Comparison of ENCODE assay signal across 1 cellular context in the genomic region with DNA sequence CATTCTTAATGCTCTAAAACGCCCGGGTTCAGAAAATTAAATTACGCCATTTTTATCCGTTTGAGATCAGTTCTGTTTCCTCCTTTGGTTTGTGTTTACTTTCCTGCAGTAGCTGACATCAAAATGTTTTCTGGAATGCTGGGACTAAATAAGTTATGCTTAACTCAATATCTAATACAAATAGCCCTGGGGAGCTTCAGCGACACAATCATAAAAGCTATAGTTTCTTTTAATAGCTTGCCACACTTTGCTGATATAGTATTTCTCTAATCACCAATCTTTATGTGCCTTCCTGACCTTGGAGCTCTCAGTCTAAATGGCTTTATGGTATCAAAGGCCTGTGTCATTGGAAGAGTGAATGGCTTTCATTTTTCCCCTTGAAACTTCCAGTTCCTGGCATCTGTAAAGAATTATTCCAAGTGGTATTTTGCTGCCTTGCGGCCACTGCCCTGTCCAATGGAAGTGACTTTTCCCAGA.
A peak's percentile ranks its signal among the peaks of the same experiment; 100 is the strongest.
TF ChIP-seq lines count a peak whose summit lies in the region.

No MANE protein-coding gene starts in this region.

TF ChIP-seq in SK-N-SH treated with all-trans-retinoic acid at 6 μM for 48 hours, 23 proteins besides CTCF, POLR2A, EP300 and RAD21 (continued from another document):
- TF ChIP-seq TOX (CRISPR knock-in tag; IDR thresholded peaks at IDR 0.05; ENCODE audit: borderline replicate concordance) (no peak), ZC3H10 (CRISPR knock-in tag; IDR thresholded peaks at IDR 0.05) (peak; percentile 3; the same call in 1 of the 2 replicates), TCF4 (CRISPR knock-in tag; IDR thresholded peaks at IDR 0.05; ENCODE audit: borderline replicate concordance) (peak; percentile 99), OSR1 (CRISPR knock-in tag; IDR thresholded peaks at IDR 0.05) (no peak), ZNF70 (CRISPR knock-in tag; IDR thresholded peaks at IDR 0.05) (peak; percentile 74; the same call in 1 of the 2 replicates), RARB (CRISPR knock-in tag; IDR thresholded peaks at IDR 0.05) (peak; percentile 39; the same call in 1 of the 2 replicates), BACH2 (CRISPR knock-in tag; IDR thresholded peaks at IDR 0.05; ENCODE audit: borderline replicate concordance) (peak; percentile 57; the same call in 1 of the 2 replicates), ZFP3 (CRISPR knock-in tag; IDR thresholded peaks at IDR 0.05) (no peak; the same call in 1 of the 2 replicates)
- TF ChIP-seq, protein P1, sequence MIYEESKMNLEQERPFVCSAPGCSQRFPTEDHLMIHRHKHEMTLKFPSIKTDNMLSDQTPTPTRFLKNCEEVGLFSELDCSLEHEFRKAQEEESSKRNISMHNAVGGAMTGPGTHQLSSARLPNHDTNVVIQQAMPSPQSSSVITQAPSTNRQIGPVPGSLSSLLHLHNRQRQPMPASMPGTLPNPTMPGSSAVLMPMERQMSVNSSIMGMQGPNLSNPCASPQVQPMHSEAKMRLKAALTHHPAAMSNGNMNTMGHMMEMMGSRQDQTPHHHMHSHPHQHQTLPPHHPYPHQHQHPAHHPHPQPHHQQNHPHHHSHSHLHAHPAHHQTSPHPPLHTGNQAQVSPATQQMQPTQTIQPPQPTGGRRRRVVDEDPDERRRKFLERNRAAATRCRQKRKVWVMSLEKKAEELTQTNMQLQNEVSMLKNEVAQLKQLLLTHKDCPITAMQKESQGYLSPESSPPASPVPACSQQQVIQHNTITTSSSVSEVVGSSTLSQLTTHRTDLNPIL (CRISPR knock-in tag; IDR thresholded peaks at IDR 0.05; ENCODE audit: low read depth), result peak; percentile 88
- TF ChIP-seq, protein P2, sequence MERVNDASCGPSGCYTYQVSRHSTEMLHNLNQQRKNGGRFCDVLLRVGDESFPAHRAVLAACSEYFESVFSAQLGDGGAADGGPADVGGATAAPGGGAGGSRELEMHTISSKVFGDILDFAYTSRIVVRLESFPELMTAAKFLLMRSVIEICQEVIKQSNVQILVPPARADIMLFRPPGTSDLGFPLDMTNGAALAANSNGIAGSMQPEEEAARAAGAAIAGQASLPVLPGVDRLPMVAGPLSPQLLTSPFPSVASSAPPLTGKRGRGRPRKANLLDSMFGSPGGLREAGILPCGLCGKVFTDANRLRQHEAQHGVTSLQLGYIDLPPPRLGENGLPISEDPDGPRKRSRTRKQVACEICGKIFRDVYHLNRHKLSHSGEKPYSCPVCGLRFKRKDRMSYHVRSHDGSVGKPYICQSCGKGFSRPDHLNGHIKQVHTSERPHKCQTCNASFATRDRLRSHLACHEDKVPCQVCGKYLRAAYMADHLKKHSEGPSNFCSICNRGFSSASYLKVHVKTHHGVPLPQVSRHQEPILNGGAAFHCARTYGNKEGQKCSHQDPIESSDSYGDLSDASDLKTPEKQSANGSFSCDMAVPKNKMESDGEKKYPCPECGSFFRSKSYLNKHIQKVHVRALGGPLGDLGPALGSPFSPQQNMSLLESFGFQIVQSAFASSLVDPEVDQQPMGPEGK (CRISPR knock-in tag; IDR thresholded peaks at IDR 0.05; ENCODE audit: borderline replicate concordance), result peak; percentile 40; the same call in 1 of the 2 replicates
- TF ChIP-seq, protein P3, sequence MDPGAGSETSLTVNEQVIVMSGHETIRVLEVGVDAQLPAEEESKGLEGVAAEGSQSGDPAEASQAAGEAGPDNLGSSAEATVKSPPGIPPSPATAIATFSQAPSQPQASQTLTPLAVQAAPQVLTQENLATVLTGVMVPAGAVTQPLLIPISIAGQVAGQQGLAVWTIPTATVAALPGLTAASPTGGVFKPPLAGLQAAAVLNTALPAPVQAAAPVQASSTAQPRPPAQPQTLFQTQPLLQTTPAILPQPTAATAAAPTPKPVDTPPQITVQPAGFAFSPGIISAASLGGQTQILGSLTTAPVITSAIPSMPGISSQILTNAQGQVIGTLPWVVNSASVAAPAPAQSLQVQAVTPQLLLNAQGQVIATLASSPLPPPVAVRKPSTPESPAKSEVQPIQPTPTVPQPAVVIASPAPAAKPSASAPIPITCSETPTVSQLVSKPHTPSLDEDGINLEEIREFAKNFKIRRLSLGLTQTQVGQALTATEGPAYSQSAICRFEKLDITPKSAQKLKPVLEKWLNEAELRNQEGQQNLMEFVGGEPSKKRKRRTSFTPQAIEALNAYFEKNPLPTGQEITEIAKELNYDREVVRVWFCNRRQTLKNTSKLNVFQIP (CRISPR knock-in tag; IDR thresholded peaks at IDR 0.05; ENCODE audit: borderline replicate concordance, low read depth), result peak; percentile 83; the same call in 1 of the 2 replicates
